In genomic region chr1:59169703-59170102, GRCh38 we compare ENCODE assay signal across 19 cellular contexts.
DNase-seq lines count a peak whose midpoint lies in the region; ATAC-seq, FAIRE-seq and TF ChIP-seq lines count a peak whose summit lies in the region.
"Had no signal": no experiment of that assay in that cellular context is flagged by ENCODE, and none has a peak within 500 bp of the region (broad histone marks: within the 10 kb centered on the region; RNA-seq: fewer than 3 reads in every experiment).

No MANE protein-coding gene starts in this region.

- H3K36me3 ChIP-seq in PC-3 (ENCODE audit: low read depth, low read length) (no peaks in the 10 kb centered on the region), pancreas (no peaks in the 10 kb centered on the region)
- H3K36me3 ChIP-seq: BE2C had no signal

- ATAC-seq in PC-3 (no peak), pancreas (peak; percentile 47 to 93 (median 89)), GM18517 (IDR thresholded peaks at IDR 0.05; ENCODE audit: unreplicated experiment) (no peak), HG03460 (IDR thresholded peaks at IDR 0.05; ENCODE audit: unreplicated experiment) (no peak)
- ATAC-seq: GM23338, HepG2, Panc1 had no signal

- H3K9ac ChIP-seq in PC-3 (ENCODE audit: low read length) = no peak overlapping the region
- H3K9ac ChIP-seq: KMS-11 had no signal

- intact Hi-C loops in PC-3 (cut with micrococcal nuclease) (no loop called here), pancreas (cut with DNase I) (no loop called here)

- H3K9me3 ChIP-seq in PC-3 (ENCODE audit: low read length) (no peaks in the 10 kb centered on the region), pancreas (no peaks in the 10 kb centered on the region)
- H3K9me3 ChIP-seq: BE2C had no signal

- H3K27ac ChIP-seq in PC-3 (ENCODE audit: low read length) (no peak overlapping the region), pancreas (peak overlapping the region in 1 of 4 donors; percentile 64)
- H3K27ac ChIP-seq: KMS-11 had no signal

- H3K4me3 ChIP-seq in PC-3 (ENCODE audit: low read length) = no peak overlapping the region
- no peak overlapping the region for H3K4me3 ChIP-seq in fibroblast of pulmonary artery (replicated peaks; ENCODE audit: low read depth, low read length)
- H3K4me3 ChIP-seq in pancreas = no peak overlapping the region
- H3K4me3 ChIP-seq: GM23338 had no signal

- H3F3A ChIP-seq in PC-3 (ENCODE audit: low read length, unreplicated experiment) = no peaks in the 10 kb centered on the region

- no peak overlapping the region for H3K4me2 ChIP-seq in PC-3 (ENCODE audit: low read length)
- H3K4me2 ChIP-seq: GM23338, KMS-11 had no signal

- no peaks in the 10 kb centered on the region for H3K9me2 ChIP-seq in PC-3 (replicated peaks; ENCODE audit: low read length)

- TF ChIP-seq POLR2A in H54 (IDR thresholded peaks at IDR 0.05; ENCODE audit: low read depth, low read length) = no peak

- no peaks in the 10 kb centered on the region for H3K79me2 ChIP-seq in PC-3 (ENCODE audit: low read length)

- H2AFZ ChIP-seq in PC-3 (ENCODE audit: low read length) = no peak overlapping the region

- POLR2A ChIA-PET in PC-3 (lab: Charles Lee; ENCODE audit: unreplicated experiment) = no interaction called here

- 6 to 14% methylated on average over 1 of the region's 1 CpG for WGBS in pancreas, 2 donors

- DNase-seq in H54 (ENCODE audit: insufficient read length, low spot score) (no peak), PC-3 (peak; percentile 28), fibroblast of pulmonary artery (ENCODE audit: low read depth) (peak; percentile 65), pancreas (peak in 1 of 6 donors; percentile 71), NCI-H526 (lab: John Stamatoyannopoulos, UW) (no peak), NCI-H524 treated with DMSO at 0.1 percent for 48 hours (lab: John Stamatoyannopoulos, UW) (no peak)
- DNase-seq: BE2C; CD4-positive, alpha-beta memory T cell; DMS79; NCI-H1092 treated with DMSO at 0.1 percent for 48 hours; NCI-H2081 treated with DMSO at 0.1 percent for 48 hours; NCI-H510A treated with DMSO at 0.1 percent for 48 hours; SHP77 had no signal

- no peaks in the 10 kb centered on the region for H4K20me1 ChIP-seq in PC-3 (ENCODE audit: low read length)

- peak; percentile 33 for FAIRE-seq in H54 (lab: Jason Lieb, UNC)
- FAIRE-seq in pancreas (lab: Jason Lieb, UNC) = no peak
- FAIRE-seq: HepG2 had no signal

- no peak for TF ChIP-seq CTCF in PC-3 (conservative IDR thresholded peaks at IDR 0.05; ENCODE audit: low read depth, low read length)
- no peak for TF ChIP-seq CTCF in fibroblast of pulmonary artery (IDR thresholded peaks at IDR 0.05; ENCODE audit: low read length, missing control alignments)
- TF ChIP-seq CTCF in pancreas (IDR thresholded peaks at IDR 0.05) = no peak

- H3K27me3 ChIP-seq in PC-3 (ENCODE audit: low read length) (no peaks in the 10 kb centered on the region), pancreas (no peaks in the 10 kb centered on the region)
- H3K27me3 ChIP-seq: BE2C had no signal

- no TSS peak for BruUV-seq in PC-3 (replicated peaks; lab: Mats Ljungman, UMichigan)

- H3K4me1 ChIP-seq in PC-3 (ENCODE audit: insufficient read depth, low read length) = peaks cover 22% of the 10 kb centered on the region
- H3K4me1 ChIP-seq in pancreas = peaks cover 8 to 29% (median 22%) of the 10 kb centered on the region in 3 donors
- H3K4me1 ChIP-seq: BE2C had no signal

- CTCF ChIA-PET in PC-3 (lab: Charles Lee) = no interaction called here

Comparison
In these comparisons a context has a peak if more than half of its experiments do, and no peak if none do; other contexts are left out.
1. DNase-seq: peak in PC-3 (single experiment) and fibroblast of pulmonary artery (single experiment); none in H54 (single experiment), NCI-H526 (0 of 2) and NCI-H524 treated with DMSO at 0.1 percent for 48 hours (single experiment).
2. ATAC-seq: peak in pancreas (4 of 4); none in PC-3 (single experiment), GM18517 (single experiment) and HG03460 (single experiment).